ENCODE assay signal across 12 cellular contexts in genomic region chr17:80103061-80103481, GRCh38. TPM values are rescaled to one million over a fixed set of nuclear protein-coding genes. Genes with fewer than 3 reads are reported as not detected.
DNase-seq lines count a peak whose midpoint lies in the region; ATAC-seq and TF ChIP-seq lines count a peak whose summit lies in the region.
"Had no signal": no experiment of that assay in that cellular context is flagged by ENCODE, and none has a peak within 500 bp of the region (broad histone marks: within the 10 kb centered on the region; RNA-seq: fewer than 3 reads in every experiment).

No MANE protein-coding gene starts in this region.

- peaks cover 27% of the 10 kb centered on the region for H3K4me1 Mint-ChIP-seq in type B pancreatic cell (ENCODE audit: unreplicated experiment)

- ATAC-seq in left ventricle myocardium superior, result no peak
- ATAC-seq in Right ventricle myocardium superior (ENCODE audit: poor library complexity), result no peak
- ATAC-seq in activated naive CD4-positive, alpha-beta T cell treated with anti-CD3 and anti-CD28 coated beads, Interleukin-2, amount 50 U/mL, for 72 hours, result no peak
- ATAC-seq in left lung, result no peak
- no peak for ATAC-seq in GM18861 (IDR thresholded peaks at IDR 0.05; ENCODE audit: unreplicated experiment)
- ATAC-seq in HG02642 (IDR thresholded peaks at IDR 0.05; ENCODE audit: poor library complexity, unreplicated experiment), result no peak
- no peak for ATAC-seq in left cardiac atrium

- no peaks in the 10 kb centered on the region for H3K27me3 ChIP-seq in left lung
- H3K27me3 ChIP-seq: stomach had no signal

- H3K9me3 ChIP-seq in left lung, result no peaks in the 10 kb centered on the region
- H3K9me3 ChIP-seq: stomach had no signal

- peaks cover 0 to 5% of the 10 kb centered on the region in 2 donors for H3K36me3 ChIP-seq in left lung

- peak; percentile 25 for DNase-seq in left ventricle myocardium superior
- no peak for DNase-seq in Right ventricle myocardium superior
- no peak for DNase-seq in activated naive CD4-positive, alpha-beta T cell treated with anti-CD3 and anti-CD28 coated beads, Interleukin-2, amount 50 U/mL, for 72 hours (ENCODE audit: low spot score in 2 of 2)
- peak; percentile 29 to 43 for DNase-seq in left lung
- DNase-seq in type B pancreatic cell (ENCODE audit: extremely low spot score, unreplicated experiment), result no peak
- DNase-seq in left cardiac atrium, result no peak
- DNase-seq: activated CD4-positive, alpha-beta T cell treated with anti-CD3 and anti-CD28 coated beads, Interleukin-2, amount 50 U/mL, for 1 hour; effector CD4-positive, alpha-beta T cell; NK-92 treated with Interleukin-12 subunit alpha and Interleukin-12 subunit beta, amount 100 ng/mL, for 24 hours; stomach had no signal

- H3K27ac ChIP-seq in left lung, result no peak overlapping the region
- H3K27ac ChIP-seq: stomach had no signal

- H3K4me3 ChIP-seq in left lung, result no peak overlapping the region

- no peaks in the 10 kb centered on the region for H3K27me3 Mint-ChIP-seq in type B pancreatic cell

- peaks cover 0 to 13% of the 10 kb centered on the region in 2 donors for H3K36me3 Mint-ChIP-seq in activated naive CD4-positive, alpha-beta T cell treated with anti-CD3 and anti-CD28 coated beads, Interleukin-2, amount 50 U/mL, for 72 hours
- H3K36me3 Mint-ChIP-seq in type B pancreatic cell, result no peaks in the 10 kb centered on the region

- peaks cover 7 to 25% of the 10 kb centered on the region in 2 donors for H3K4me1 ChIP-seq in left lung

- H3K27ac Mint-ChIP-seq in activated naive CD4-positive, alpha-beta T cell treated with anti-CD3 and anti-CD28 coated beads, Interleukin-2, amount 50 U/mL, for 72 hours, result peak overlapping the region; percentile 39 to 69
- H3K27ac Mint-ChIP-seq in type B pancreatic cell, result peak overlapping the region; percentile 25

- TF ChIP-seq CTCF in left lung (IDR thresholded peaks at IDR 0.05), result no peak
- no peak for TF ChIP-seq CTCF in type B pancreatic cell (conservative IDR thresholded peaks at IDR 0.05)

- intact Hi-C loops in left ventricle myocardium superior (cut with micrococcal nuclease) (no loop called here), Right ventricle myocardium superior (cut with DNase I) (no loop called here), left lung (cut with DNase I) (no loop called here), left cardiac atrium (cut with DNase I) (loop anchor here in 1 of 2 donors (5.0 kb wide), 1 partner anchor 44 kb away; the partner anchor contains the start of gene EIF4A3)

- H3K9me3 Mint-ChIP-seq in activated naive CD4-positive, alpha-beta T cell treated with anti-CD3 and anti-CD28 coated beads, Interleukin-2, amount 50 U/mL, for 72 hours, result no peaks in the 10 kb centered on the region
- no peaks in the 10 kb centered on the region for H3K9me3 Mint-ChIP-seq in type B pancreatic cell

- H3K4me3 Mint-ChIP-seq in type B pancreatic cell, result peak overlapping the region; percentile 77

RNA-seq across cellular contexts. Expression of gene GAA, which starts 1.7 kb away (rescaled TPM):
- total RNA-seq in left ventricle myocardium superior (45.8 TPM), Right ventricle myocardium superior (45.3 TPM), left lung (100 to 1,000 TPM in 1 of 2 donors, 10 to 100 TPM in 1; 85.7 to 105 TPM), type B pancreatic cell (ENCODE audit: low replicate concordance) (37.7 and 40.7 TPM in 2 replicates), left cardiac atrium (10 to 100 TPM; 43.8 to 48.7 TPM)
- 10 to 100 TPM; 34.2 to 36.3 TPM for total RNA-seq in activated naive CD4-positive, alpha-beta T cell treated with anti-CD3 and anti-CD28 coated beads, Interleukin-2, amount 50 U/mL, for 72 hours

RNA-seq across cellular contexts. Expression of gene EIF4A3, which starts 43.9 kb away (rescaled TPM):
- total RNA-seq in left ventricle myocardium superior (31.6 TPM), Right ventricle myocardium superior (32.1 TPM), left lung (10 to 100 TPM; 58.5 to 72.9 TPM), type B pancreatic cell (ENCODE audit: low replicate concordance) (104 and 112 TPM in 2 replicates), left cardiac atrium (10 to 100 TPM; 36.6 to 46.9 TPM)
- 100 to 1,000 TPM; 105 to 144 TPM for total RNA-seq in activated naive CD4-positive, alpha-beta T cell treated with anti-CD3 and anti-CD28 coated beads, Interleukin-2, amount 50 U/mL, for 72 hours

Comparison
In these comparisons a context has a peak if more than half of its experiments do, and no peak if none do; other contexts are left out.
1. DNase-seq: peak in left ventricle myocardium superior (single experiment) and left lung (2 of 2); none in Right ventricle myocardium superior (single experiment), activated naive CD4-positive, alpha-beta T cell treated with anti-CD3 and anti-CD28 coated beads, Interleukin-2, amount 50 U/mL, for 72 hours (0 of 2), type B pancreatic cell (single experiment) and left cardiac atrium (single experiment).